In the genomic region with DNA sequence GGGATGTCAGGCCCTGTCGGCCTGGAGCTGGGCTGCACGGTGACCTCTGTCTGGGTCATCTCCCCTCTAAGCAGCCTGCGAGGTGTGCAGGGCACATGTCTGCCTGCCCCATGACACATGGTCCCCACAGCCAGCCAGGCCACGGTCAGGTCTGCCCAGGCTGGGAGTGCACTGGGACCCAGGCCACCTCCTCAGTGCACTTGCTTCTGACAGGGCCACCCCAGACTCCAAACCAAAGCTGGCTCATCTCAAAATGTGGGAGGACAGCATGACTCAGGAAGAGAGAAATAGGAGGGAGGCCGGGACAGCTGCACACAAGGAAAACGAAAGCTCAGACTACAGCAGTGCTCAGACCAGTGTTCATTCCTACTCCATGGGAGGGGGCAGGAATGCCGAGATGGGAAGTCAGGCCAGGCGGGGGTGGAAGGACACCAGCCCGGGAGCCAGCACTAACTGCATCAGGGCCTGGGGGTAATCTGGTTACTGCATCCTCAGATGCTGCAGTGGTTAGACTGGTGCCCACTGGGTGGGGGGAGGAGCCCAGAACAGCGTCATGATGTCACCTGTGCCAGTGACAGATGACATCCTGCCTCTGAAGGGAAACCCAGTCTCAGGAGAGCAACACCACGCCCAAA, we compare ENCODE assay signal across 1 cellular context.
TF ChIP-seq lines count a peak whose summit lies in the region.

No MANE protein-coding gene starts in this region.

TF ChIP-seq in IMR-90, 13 proteins besides CTCF, POLR2A, EP300 and RAD21 (continued from another document):
- TF ChIP-seq, protein P1, sequence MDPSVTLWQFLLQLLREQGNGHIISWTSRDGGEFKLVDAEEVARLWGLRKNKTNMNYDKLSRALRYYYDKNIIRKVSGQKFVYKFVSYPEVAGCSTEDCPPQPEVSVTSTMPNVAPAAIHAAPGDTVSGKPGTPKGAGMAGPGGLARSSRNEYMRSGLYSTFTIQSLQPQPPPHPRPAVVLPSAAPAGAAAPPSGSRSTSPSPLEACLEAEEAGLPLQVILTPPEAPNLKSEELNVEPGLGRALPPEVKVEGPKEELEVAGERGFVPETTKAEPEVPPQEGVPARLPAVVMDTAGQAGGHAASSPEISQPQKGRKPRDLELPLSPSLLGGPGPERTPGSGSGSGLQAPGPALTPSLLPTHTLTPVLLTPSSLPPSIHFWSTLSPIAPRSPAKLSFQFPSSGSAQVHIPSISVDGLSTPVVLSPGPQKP (IDR thresholded peaks at IDR 0.05; ENCODE audit: borderline replicate concordance, low read depth, low read length) = no peak
- TF ChIP-seq CHD1 (IDR thresholded peaks at IDR 0.05; ENCODE audit: low read depth, low read length) (no peak), RFX5 (IDR thresholded peaks at IDR 0.05; ENCODE audit: low read depth, low read length) (no peak)
